In genomic region chr16:2835638-2836493, GRCh38 we compare ENCODE assay signal across 9 cellular contexts. TPM values are rescaled to one million over a fixed set of nuclear protein-coding genes. Genes with fewer than 3 reads are reported as not detected.
DNase-seq lines count a peak whose midpoint lies in the region; ATAC-seq and TF ChIP-seq lines count a peak whose summit lies in the region.
"Had no signal": no experiment of that assay in that cellular context is flagged by ENCODE, and none has a peak within 500 bp of the region (broad histone marks: within the 10 kb centered on the region; RNA-seq: fewer than 3 reads in every experiment).

No MANE protein-coding gene starts in this region.

- peak overlapping the region in 1 of 2 donors; percentile 3 for H3K9ac ChIP-seq in colonic mucosa (ENCODE audit: low read depth in 2 of 2, low read length in 2 of 2)

- TF ChIP-seq EP300 in Ishikawa (IDR thresholded peaks at IDR 0.05; ENCODE audit: borderline replicate concordance) (no peak), tibial nerve (IDR thresholded peaks at IDR 0.05) (no peak)

- peak; percentile 90 for ATAC-seq in mucosa of descending colon
- no peak for ATAC-seq in HG02623 (IDR thresholded peaks at IDR 0.05; ENCODE audit: unreplicated experiment)
- ATAC-seq in stimulated activated naive CD8-positive, alpha-beta T cell treated with anti-CD3 and anti-CD28 coated beads, Interleukin-15, amount 100 ng/mL, for 72 hours = no peak

- H3K27me3 ChIP-seq in colonic mucosa (no peaks in the 10 kb centered on the region), tibial nerve (peaks cover 0 to 60% of the 10 kb centered on the region in 2 donors)

- peaks cover 28% of the 10 kb centered on the region for H3K4me1 Mint-ChIP-seq in stimulated activated naive CD8-positive, alpha-beta T cell treated with anti-CD3 and anti-CD28 coated beads, Interleukin-15, amount 100 ng/mL, for 72 hours

- 53 to 58% methylated on average over 22 of the region's 22 CpGs for WGBS in tibial nerve, 2 donors

- no peak overlapping the region for H3K27ac Mint-ChIP-seq in stimulated activated naive CD8-positive, alpha-beta T cell treated with anti-CD3 and anti-CD28 coated beads, Interleukin-15, amount 100 ng/mL, for 72 hours

- no peaks in the 10 kb centered on the region for H3K9me3 ChIP-seq in colonic mucosa
- no peaks in the 10 kb centered on the region for H3K9me3 ChIP-seq in mucosa of descending colon
- H3K9me3 ChIP-seq in tibial nerve = no peaks in the 10 kb centered on the region

- no peak overlapping the region for H3K4me3 ChIP-seq in colonic mucosa
- no peak overlapping the region for H3K4me3 ChIP-seq in mucosa of descending colon
- no peak overlapping the region for H3K4me3 ChIP-seq in tibial nerve

- no peaks in the 10 kb centered on the region for H3K9me3 Mint-ChIP-seq in stimulated activated naive CD8-positive, alpha-beta T cell treated with anti-CD3 and anti-CD28 coated beads, Interleukin-15, amount 100 ng/mL, for 72 hours

- no peak for TF ChIP-seq RAD21 in Ishikawa (IDR thresholded peaks at IDR 0.05; ENCODE audit: low read depth)

- no peak for TF ChIP-seq POLR2A in tibial nerve (IDR thresholded peaks at IDR 0.05)

- DNase-seq in Ammon's horn (ENCODE audit: low spot score) (peak; percentile 17), colonic mucosa (peak; percentile 70), mucosa of descending colon (peak in 1 of 3 donors; percentile 38), NCI-H2107 treated with DMSO at 0.1 percent for 48 hours (lab: John Stamatoyannopoulos, UW; ENCODE audit: unreplicated experiment) (no peak), tibial nerve (ENCODE audit: low spot score in 2 of 2) (no peak)
- DNase-seq in stimulated activated naive CD8-positive, alpha-beta T cell treated with anti-CD3 and anti-CD28 coated beads, Interleukin-15, amount 100 ng/mL, for 72 hours = no peak

- no peaks in the 10 kb centered on the region for H3K4me1 ChIP-seq in colonic mucosa
- H3K4me1 ChIP-seq in mucosa of descending colon (ENCODE audit: low read depth) = no peaks in the 10 kb centered on the region
- peaks cover 0 to 4% (median 0%) of the 10 kb centered on the region in 4 donors for H3K4me1 ChIP-seq in tibial nerve

- H3K27ac ChIP-seq in colonic mucosa (peak overlapping the region; percentile 31), tibial nerve (no peak overlapping the region)

- peaks cover 6% of the 10 kb centered on the region for H3K27me3 Mint-ChIP-seq in stimulated activated naive CD8-positive, alpha-beta T cell treated with anti-CD3 and anti-CD28 coated beads, Interleukin-15, amount 100 ng/mL, for 72 hours

- H3K4me3 Mint-ChIP-seq in stimulated activated naive CD8-positive, alpha-beta T cell treated with anti-CD3 and anti-CD28 coated beads, Interleukin-15, amount 100 ng/mL, for 72 hours = no peak overlapping the region

- intact Hi-C loops in colonic mucosa (cut with DNase I) (no loop called here), mucosa of descending colon (cut with DNase I, micrococcal nuclease) (no loop called here)

- H3K36me3 ChIP-seq in colonic mucosa (no peaks in the 10 kb centered on the region), mucosa of descending colon (ENCODE audit: low read depth) (no peaks in the 10 kb centered on the region), tibial nerve (no peaks in the 10 kb centered on the region)

- TF ChIP-seq CTCF in colonic mucosa (IDR thresholded peaks at IDR 0.05) (no peak), mucosa of descending colon (IDR thresholded peaks at IDR 0.05) (no peak), tibial nerve (IDR thresholded peaks at IDR 0.05) (no peak)

TF ChIP-seq in Ishikawa, 13 proteins besides CTCF, POLR2A, EP300 and RAD21:
- TF ChIP-seq, protein P1, sequence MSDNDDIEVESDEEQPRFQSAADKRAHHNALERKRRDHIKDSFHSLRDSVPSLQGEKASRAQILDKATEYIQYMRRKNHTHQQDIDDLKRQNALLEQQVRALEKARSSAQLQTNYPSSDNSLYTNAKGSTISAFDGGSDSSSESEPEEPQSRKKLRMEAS (IDR thresholded peaks at IDR 0.05) = peak; percentile 52; the same call in 1 of the 2 replicates
- TF ChIP-seq TCF12 (IDR thresholded peaks at IDR 0.05; ENCODE audit: low read depth) (peak; percentile 77; the same call in 1 of the 2 replicates), ZBTB7A (IDR thresholded peaks at IDR 0.05; ENCODE audit: low read depth) (peak; percentile 67; the same call in 1 of the 2 replicates), USF1 (IDR thresholded peaks at IDR 0.05) (no peak), TEAD4 (IDR thresholded peaks at IDR 0.05) (peak; percentile 74), CEBPB (IDR thresholded peaks at IDR 0.05) (no peak), CREB1 (IDR thresholded peaks at IDR 0.05; ENCODE audit: low read depth) (no peak), NFIC (IDR thresholded peaks at IDR 0.05) (peak; percentile 58; the same call in 1 of the 2 replicates), TAF1 (IDR thresholded peaks at IDR 0.05; ENCODE audit: low read depth) (no peak)

RNA-seq across cellular contexts. Expression of gene ZG16B, which starts 5.8 kb away (rescaled TPM):
- 10 to 100 TPM; 34.1 to 62.1 TPM for total RNA-seq in colonic mucosa
- total RNA-seq in mucosa of descending colon = 10 to 100 TPM in 2 of 3 donors, 1 to 10 TPM in 1; 6.8 to 40.7 (median 24.3) TPM
- not detected for total RNA-seq in tibial nerve

RNA-seq across cellular contexts. Expression of gene PRSS21, which starts 18.8 kb away (rescaled TPM):
- total RNA-seq in colonic mucosa (1 to 10 TPM; 1.1 to 2.6 TPM), mucosa of descending colon (1 to 10 TPM in 1 of 3 donors, under 1 TPM in 2; 0.51 to 4.1 (median 0.58) TPM), tibial nerve (not detected)
- total RNA-seq: urinary bladder had no signal

RNA-seq across cellular contexts. Expression of gene PRSS22, which starts 22.1 kb away (rescaled TPM):
- total RNA-seq in colonic mucosa (1 to 10 TPM; 6.1 to 6.7 TPM), mucosa of descending colon (10 to 100 TPM in 1 of 3 donors, 1 to 10 TPM in 2; 1.6 to 29.0 (median 1.9) TPM), tibial nerve (not detected)

RNA-seq across cellular contexts. Expression of gene PRSS41, which starts 37.6 kb away (rescaled TPM):
- not detected for total RNA-seq in colonic mucosa
- not detected for total RNA-seq in mucosa of descending colon
- not detected for total RNA-seq in tibial nerve
- total RNA-seq: urinary bladder had no signal

RNA-seq across cellular contexts. Expression of gene FLYWCH2, which starts 47.1 kb away (rescaled TPM):
- total RNA-seq in colonic mucosa (10 to 100 TPM; 16.2 to 24.8 TPM), mucosa of descending colon (10 to 100 TPM; 23.3 to 26.9 (median 25.3) TPM), tibial nerve (10 to 100 TPM; 66.2 to 76.8 (median 72.8) TPM)

Comparison
In these comparisons a context has a peak if more than half of its experiments do, and no peak if none do; other contexts are left out.
1. DNase-seq: peak in Ammon's horn (single experiment) and colonic mucosa (single experiment); none in NCI-H2107 treated with DMSO at 0.1 percent for 48 hours (single experiment), tibial nerve (0 of 2) and stimulated activated naive CD8-positive, alpha-beta T cell treated with anti-CD3 and anti-CD28 coated beads, Interleukin-15, amount 100 ng/mL, for 72 hours (0 of 2).
2. RNA of gene ZG16B, which starts 5.8 kb away (total RNA-seq): 34.1 to 62.1 TPM in colonic mucosa and 6.8 to 40.7 TPM in mucosa of descending colon; not detected in tibial nerve; every median in the first group is over 4 times any median in the second.